Comparison of ENCODE assay signal across 17 cellular contexts in the genomic region with DNA sequence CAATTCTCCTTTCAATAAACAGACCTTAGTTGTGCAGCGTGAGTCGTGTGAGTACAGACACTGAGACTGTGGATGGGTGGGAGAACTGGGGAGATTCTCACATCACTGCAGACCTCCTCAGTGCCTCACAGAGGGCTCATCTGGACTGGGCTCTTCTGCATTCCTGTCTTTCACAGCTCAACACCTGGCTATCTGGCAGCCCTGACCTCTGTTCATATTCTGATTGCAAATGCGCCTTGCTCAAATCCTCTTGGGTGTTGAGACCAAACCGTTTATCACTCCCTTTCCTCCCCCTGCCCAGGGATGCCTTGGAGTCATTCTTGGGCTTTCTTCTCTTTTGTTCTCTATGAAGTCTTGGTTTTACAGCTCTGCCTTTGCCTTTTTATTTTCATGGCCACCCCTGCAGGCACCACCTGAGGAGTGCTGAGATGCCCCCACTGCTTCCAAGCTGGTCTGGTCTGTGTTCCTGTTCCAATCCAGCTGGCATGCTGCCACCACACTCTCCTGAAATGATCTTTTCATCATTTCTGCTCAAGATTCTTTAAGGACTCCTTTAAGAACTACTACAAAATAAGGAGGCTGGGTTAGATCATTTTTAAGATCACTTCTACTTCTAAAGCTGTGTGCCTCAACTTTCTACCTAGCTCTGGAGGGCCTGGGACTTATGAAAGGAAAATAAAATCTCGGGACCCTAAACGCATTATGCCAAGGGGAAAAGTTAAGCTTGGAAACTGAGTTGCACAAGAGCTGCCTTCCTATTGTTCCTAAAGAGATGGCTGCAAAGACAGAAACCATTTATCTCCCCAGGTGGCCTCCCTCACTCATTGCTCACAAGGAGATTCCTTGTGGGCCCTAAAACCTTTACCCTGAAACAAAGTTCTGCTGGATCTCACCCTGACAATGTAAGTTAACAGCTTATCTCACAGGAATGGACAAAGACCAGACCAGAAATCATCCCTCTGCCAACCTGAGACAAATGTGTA. TPM values are rescaled to one million over a fixed set of nuclear protein-coding genes. Genes with fewer than 3 reads are reported as not detected.
DNase-seq lines count a peak whose midpoint lies in the region; ATAC-seq and TF ChIP-seq lines count a peak whose summit lies in the region.
"Had no signal": no experiment of that assay in that cellular context is flagged by ENCODE, and none has a peak within 500 bp of the region (broad histone marks: within the 10 kb centered on the region; RNA-seq: fewer than 3 reads in every experiment).

No MANE protein-coding gene starts in this region.

- DNase-seq in H9 (peak; percentile 52), SK-N-MC (ENCODE audit: low read depth, low spot score) (no peak), Right ventricle myocardium superior (no peak), mesothelial cell of epicardium (ENCODE audit: low spot score in 2 of 2, unreplicated experiment in 2 of 2) (no peak), KG1 (lab: John Stamatoyannopoulos, UW) (no peak), mesenchymal stem cell (no peak)
- no peak for DNase-seq in activated T-cell treated with anti-CD3 and anti-CD28 coated beads, Interleukin-2, amount 50 U/mL, for 4 hours
- DNase-seq: activated effector memory CD4-positive, alpha-beta T cell treated with Interleukin-2 at 50 U/mL for 16 hours; BE2C; DMS 273 treated with DMSO at 0.1 percent for 48 hours; lower lobe of right lung; NCI-H146; NCI-H524; nephron progenitor cell had no signal

- H4K20me1 ChIP-seq in H9 (ENCODE audit: control insufficient read depth, insufficient read depth, insufficient read length): no peaks in the 10 kb centered on the region

- peak overlapping the region; percentile 93 to 99 (median 94) for H3K27ac Mint-ChIP-seq in H9
- H3K27ac Mint-ChIP-seq in mesothelial cell of epicardium: peak overlapping the region; percentile 61

- H2BK15ac ChIP-seq in H9 (ENCODE audit: low read depth, low read length) (no peak overlapping the region), mesenchymal stem cell (ENCODE audit: low read depth, poor library complexity, severe bottlenecking) (no peak overlapping the region)

- H3K36me3 ChIP-seq in SK-N-MC (ENCODE audit: insufficient read depth, low read length): peaks cover 38% of the 10 kb centered on the region
- H3K36me3 ChIP-seq in mesenchymal stem cell (ENCODE audit: control insufficient read depth in 1 of 2, insufficient read depth in 2 of 2, low read depth in 1 of 2, low read length in 2 of 2): peaks cover 29 to 70% of the 10 kb centered on the region in 2 experiments

- H2BK5ac ChIP-seq in H9 (ENCODE audit: insufficient read length, low read length): no peak overlapping the region
- H2BK5ac ChIP-seq in mesenchymal stem cell (ENCODE audit: low read depth, low read length, poor library complexity, severe bottlenecking): no peak overlapping the region

- H3K27me3 Mint-ChIP-seq in H9 (ENCODE audit: low read depth) (no peaks in the 10 kb centered on the region), mesothelial cell of epicardium (ENCODE audit: low read depth) (no peaks in the 10 kb centered on the region)
- no peaks in the 10 kb centered on the region for H3K27me3 Mint-ChIP-seq in activated T-cell treated with anti-CD3 and anti-CD28 coated beads, Interleukin-2, amount 50 U/mL, for 4 hours (ENCODE audit: low read depth)

- H3K27ac ChIP-seq in H9 (ENCODE audit: insufficient read length, low read depth, low read length) (peak overlapping the region; percentile 0), SK-N-MC (peak overlapping the region; percentile 73), mesenchymal stem cell (ENCODE audit: low read length, poor library complexity, severe bottlenecking) (no peak overlapping the region)
- H3K27ac ChIP-seq: ascending aorta, lower lobe of right lung had no signal

- no peak overlapping the region for H2AK5ac ChIP-seq in H9 (ENCODE audit: insufficient read length, low read length)
- no peak overlapping the region for H2AK5ac ChIP-seq in mesenchymal stem cell (ENCODE audit: low read length, severe bottlenecking)

- H3K27me3 ChIP-seq in H9 (ENCODE audit: insufficient read depth, low read length) (no peaks in the 10 kb centered on the region), mesenchymal stem cell (ENCODE audit: control insufficient read depth in 1 of 2, insufficient read depth in 1 of 2, low read length in 2 of 2) (no peaks in the 10 kb centered on the region)
- H3K27me3 ChIP-seq: ascending aorta, BE2C, dorsolateral prefrontal cortex had no signal

- TF ChIP-seq CTCF in H9 (conservative IDR thresholded peaks at IDR 0.05) (no peak), mesothelial cell of epicardium (IDR thresholded peaks at IDR 0.05; ENCODE audit: unreplicated experiment) (no peak)

- no peak overlapping the region for H3K4ac ChIP-seq in H9 (ENCODE audit: low read depth, low read length)
- H3K4ac ChIP-seq in mesenchymal stem cell (ENCODE audit: low read depth in 1 of 2, low read length in 2 of 2): no peak overlapping the region

- intact Hi-C loops in Right ventricle myocardium superior (cut with DNase I): no loop called here

- ATAC-seq in Right ventricle myocardium superior (ENCODE audit: poor library complexity) (peak; percentile 32), HG03342 (IDR thresholded peaks at IDR 0.05; ENCODE audit: unreplicated experiment) (no peak)
- ATAC-seq in activated T-cell treated with anti-CD3 and anti-CD28 coated beads, Interleukin-2, amount 50 U/mL, for 4 hours: no peak

- no CpG with 5 or more reads among the region's 6 CpGs for WGBS in H9 (ENCODE audit: extremely low coverage, insufficient read length, low lambda C conversion rate)
- WGBS in mesenchymal stem cell: 79% methylated on average over 6 of the region's 6 CpGs

- H3K9me3 ChIP-seq in H9 (ENCODE audit: control insufficient read depth, low read depth, low read length) (no peaks in the 10 kb centered on the region), SK-N-MC (ENCODE audit: low read depth, low read length) (no peaks in the 10 kb centered on the region), mesenchymal stem cell (ENCODE audit: control insufficient read depth, low read length) (no peaks in the 10 kb centered on the region)
- H3K9me3 ChIP-seq: ascending aorta, BE2C, lower lobe of right lung had no signal

- no peak overlapping the region for H3K9ac ChIP-seq in H9 (ENCODE audit: extremely low read depth, insufficient read length, low read length)
- H3K9ac ChIP-seq in SK-N-MC (ENCODE audit: insufficient read length): peak overlapping the region; percentile 10
- no peak overlapping the region for H3K9ac ChIP-seq in mesenchymal stem cell (ENCODE audit: low read length)

- H2BK12ac ChIP-seq in H9 (ENCODE audit: insufficient read length, low read depth, low read length) (no peak overlapping the region), mesenchymal stem cell (ENCODE audit: low read length in 2 of 2) (no peak overlapping the region)

- H3K36me3 Mint-ChIP-seq in H9 (ENCODE audit: insufficient read depth in 1 of 3, low read depth in 3 of 3) (peaks cover 14 to 21% (median 15%) of the 10 kb centered on the region in 3 experiments), mesothelial cell of epicardium (peaks cover 31% of the 10 kb centered on the region)
- peaks cover 34% of the 10 kb centered on the region for H3K36me3 Mint-ChIP-seq in activated T-cell treated with anti-CD3 and anti-CD28 coated beads, Interleukin-2, amount 50 U/mL, for 4 hours (ENCODE audit: insufficient read depth)

- no peak overlapping the region for H4K91ac ChIP-seq in H9 (ENCODE audit: insufficient read length, low read depth, low read length)
- no peak overlapping the region for H4K91ac ChIP-seq in mesenchymal stem cell (ENCODE audit: low read length)

- no peak overlapping the region for H3T11ph ChIP-seq in H9 (ENCODE audit: low read length)

- H4K8ac ChIP-seq in H9 (replicated peaks; ENCODE audit: insufficient read length, low read depth, low read length): no peak overlapping the region
- no peak overlapping the region for H4K8ac ChIP-seq in mesenchymal stem cell (ENCODE audit: low read length)

- H3K4me2 ChIP-seq in H9 (ENCODE audit: insufficient read depth, insufficient read length, low read length) (peak overlapping the region; percentile 17), mesenchymal stem cell (ENCODE audit: low read length, poor library complexity, severe bottlenecking) (no peak overlapping the region)

- H3K18ac ChIP-seq in H9 (ENCODE audit: insufficient read length, low read depth, low read length) (peak overlapping the region; percentile 6), mesenchymal stem cell (ENCODE audit: low read depth in 1 of 2, low read length in 2 of 2) (no peak overlapping the region)

- H3K79me1 ChIP-seq in H9 (ENCODE audit: insufficient read depth, low read depth, low read length, poor library complexity, severe bottlenecking): no peaks in the 10 kb centered on the region
- H3K79me1 ChIP-seq in mesenchymal stem cell (replicated peaks; ENCODE audit: low read length, poor library complexity, severe bottlenecking): peaks cover 17% of the 10 kb centered on the region

- no peak overlapping the region for H2BK20ac ChIP-seq in H9 (ENCODE audit: low read depth, low read length, poor library complexity, severe bottlenecking)

- no peak overlapping the region for H3K56ac ChIP-seq in H9 (ENCODE audit: insufficient read length, low read depth, low read length)

- H2AFZ ChIP-seq in H9 (ENCODE audit: low read length) (no peak overlapping the region), mesenchymal stem cell (ENCODE audit: low read depth, low read length) (no peak overlapping the region)

- H3K23ac ChIP-seq in H9 (ENCODE audit: insufficient read length, low read depth, low read length) (no peak overlapping the region), mesenchymal stem cell (ENCODE audit: low read length in 2 of 2) (no peak overlapping the region)

- H3K4me1 ChIP-seq in H9 (ENCODE audit: insufficient read depth, low read length): peaks cover 33% of the 10 kb centered on the region; the same call in 1 of the 2 replicates
- peaks cover 14% of the 10 kb centered on the region for H3K4me1 ChIP-seq in mesenchymal stem cell (ENCODE audit: control insufficient read depth, insufficient read depth, low read depth, low read length)
- H3K4me1 ChIP-seq: ascending aorta, BE2C, lower lobe of right lung had no signal

- H3K4me3 Mint-ChIP-seq in H9 (peak overlapping the region; percentile 34 to 71), mesothelial cell of epicardium (no peak overlapping the region)
- H3K4me3 Mint-ChIP-seq in activated T-cell treated with anti-CD3 and anti-CD28 coated beads, Interleukin-2, amount 50 U/mL, for 4 hours: no peak overlapping the region
- H3K4me3 Mint-ChIP-seq: nephron progenitor cell had no signal

- H2BK120ac ChIP-seq in H9 (ENCODE audit: low read depth, low read length, poor library complexity, severe bottlenecking) (no peak overlapping the region), mesenchymal stem cell (ENCODE audit: low read depth, low read length) (no peak overlapping the region)

- H3K23me2 ChIP-seq in H9 (ENCODE audit: insufficient read length, low read depth, low read length, poor library complexity, severe bottlenecking): no peaks in the 10 kb centered on the region

- H3K4me1 Mint-ChIP-seq in H9 (peaks cover 50 to 57% of the 10 kb centered on the region in 2 experiments), mesothelial cell of epicardium (peaks cover 25% of the 10 kb centered on the region)
- no peaks in the 10 kb centered on the region for H3K4me1 Mint-ChIP-seq in activated T-cell treated with anti-CD3 and anti-CD28 coated beads, Interleukin-2, amount 50 U/mL, for 4 hours (ENCODE audit: low read depth)

- no peak overlapping the region for H4K5ac ChIP-seq in H9 (ENCODE audit: insufficient read length, low read depth, low read length)

- H3K9me3 Mint-ChIP-seq in H9 (peaks cover 0 to 5% of the 10 kb centered on the region in 2 experiments; a peak in 2 of 5 replicates), mesothelial cell of epicardium (no peaks in the 10 kb centered on the region)
- no peaks in the 10 kb centered on the region for H3K9me3 Mint-ChIP-seq in activated T-cell treated with anti-CD3 and anti-CD28 coated beads, Interleukin-2, amount 50 U/mL, for 4 hours
- H3K9me3 Mint-ChIP-seq: nephron progenitor cell had no signal

- H3K4me3 ChIP-seq in SK-N-MC (no peak overlapping the region), mesenchymal stem cell (ENCODE audit: insufficient read depth in 1 of 2, low read depth in 1 of 2, low read length in 2 of 2) (no peak overlapping the region)
- H3K4me3 ChIP-seq: ascending aorta, dorsolateral prefrontal cortex, lower lobe of right lung had no signal

- no peak overlapping the region; the same call in 1 of the 2 replicates for H3K14ac ChIP-seq in H9 (ENCODE audit: insufficient read depth, low read length)
- H3K14ac ChIP-seq in mesenchymal stem cell (ENCODE audit: low read length in 2 of 2): no peak overlapping the region

- H3K79me2 ChIP-seq in H9 (ENCODE audit: insufficient read depth, low read length): no peaks in the 10 kb centered on the region

RNA-seq across cellular contexts. Expression of gene TUBB6, which starts 26.5 kb away (rescaled TPM):
- total RNA-seq in H9 (2021) (134 and 135 TPM in 2 replicates), Right ventricle myocardium superior (94.6 TPM), mesothelial cell of epicardium (53.1 to 57.5 TPM (median 55.0 TPM) in 3 replicates)
- 234 TPM for polyA plus RNA-seq in mesenchymal stem cell (2013, experiment 1 of 2)
- polyA plus RNA-seq in mesenchymal stem cell (2013, experiment 2 of 2): 237 TPM
- total RNA-seq in activated T-cell treated with anti-CD3 and anti-CD28 coated beads, Interleukin-2, amount 50 U/mL, for 4 hours: 1 to 10 TPM; 1.1 to 2.6 (median 1.3) TPM

RNA-seq across cellular contexts. Expression of gene AFG3L2, which starts 42.5 kb away (rescaled TPM):
- 73.5 and 75.8 TPM in 2 replicates for total RNA-seq in H9 (2021)
- total RNA-seq in Right ventricle myocardium superior: 145 TPM
- total RNA-seq in mesothelial cell of epicardium: 45.5 to 48.5 TPM (median 47.7 TPM) in 3 replicates
- 22.8 TPM for polyA plus RNA-seq in mesenchymal stem cell (2013, experiment 1 of 2)
- polyA plus RNA-seq in mesenchymal stem cell (2013, experiment 2 of 2): 23.4 TPM
- total RNA-seq in activated T-cell treated with anti-CD3 and anti-CD28 coated beads, Interleukin-2, amount 50 U/mL, for 4 hours: 10 to 100 TPM; 78.7 to 93.5 (median 88.3) TPM

Comparison
In these comparisons a context has a peak if more than half of its experiments do, and no peak if none do; other contexts are left out.
1. H3K4me3 Mint-ChIP-seq: peak in H9 (2 of 2); none in mesothelial cell of epicardium (single experiment) and activated T-cell treated with anti-CD3 and anti-CD28 coated beads, Interleukin-2, amount 50 U/mL, for 4 hours (single experiment).
2. RNA of gene TUBB6, which starts 26.5 kb away (total RNA-seq): 134 to 135 TPM in H9, 94.6 TPM in Right ventricle myocardium superior (single experiment) and 53.1 to 57.5 TPM in mesothelial cell of epicardium; 1.1 to 2.6 TPM in activated T-cell treated with anti-CD3 and anti-CD28 coated beads, Interleukin-2, amount 50 U/mL, for 4 hours; every median in the first group is over 10 times any median in the second.